ENCODE assay signal across 29 cellular contexts in genomic region chr1:180525696-180526000, GRCh38. TPM values are rescaled to one million over a fixed set of nuclear protein-coding genes. Genes with fewer than 3 reads are reported as not detected.
DNase-seq lines count a peak whose midpoint lies in the region; ATAC-seq and TF ChIP-seq lines count a peak whose summit lies in the region.
"Had no signal": no experiment of that assay in that cellular context is flagged by ENCODE, and none has a peak within 500 bp of the region (broad histone marks: within the 10 kb centered on the region; RNA-seq: fewer than 3 reads in every experiment).

No MANE protein-coding gene starts in this region.

- H3K4me1 Mint-ChIP-seq in stimulated activated naive B cell treated with anti-CD40 and anti-IgM and Interleukin-4, amounts not matched to agents 10 μg/mL and 1 μg/mL and 100 μg/mL, for 72 hours: peaks cover 6 to 16% of the 10 kb centered on the region in 2 donors
- H3K4me1 Mint-ChIP-seq: central memory CD8-positive, alpha-beta T cell had no signal

- peak overlapping the region; percentile 34; the same call in 1 of the 2 replicates for H3K4me2 ChIP-seq in OCI-LY7 (ENCODE audit: low read length)

- ATAC-seq in stimulated activated naive B cell treated with anti-CD40 and anti-IgM and Interleukin-4, amounts not matched to agents 10 μg/mL and 1 μg/mL and 100 μg/mL, for 72 hours (replicated peaks): peak; percentile 4 to 16
- ATAC-seq in HG02623 (IDR thresholded peaks at IDR 0.05; ENCODE audit: unreplicated experiment): no peak
- ATAC-seq: activated naive CD4-positive, alpha-beta T cell treated with anti-CD3 and anti-CD28 coated beads, Interleukin-2, amount 50 U/mL, for 72 hours; HepG2; naive thymus-derived CD4-positive, alpha-beta T cell; stimulated activated naive CD8-positive, alpha-beta T cell treated with anti-CD3 and anti-CD28 coated beads, Interleukin-15, Interleukin-2, amounts not matched to agents 100 U/mL and 50 U/mL, for 24 hours; WTC11 had no signal

- H3K4me3 Mint-ChIP-seq in stimulated activated naive B cell treated with anti-CD40 and anti-IgM and Interleukin-4, amounts not matched to agents 10 μg/mL and 1 μg/mL and 100 μg/mL, for 72 hours: no peak overlapping the region
- H3K4me3 Mint-ChIP-seq: central memory CD8-positive, alpha-beta T cell; WTC11 had no signal

- no peaks in the 10 kb centered on the region for H3K9me3 Mint-ChIP-seq in stimulated activated naive B cell treated with anti-CD40 and anti-IgM and Interleukin-4, amounts not matched to agents 10 μg/mL and 1 μg/mL and 100 μg/mL, for 72 hours
- H3K9me3 Mint-ChIP-seq: activated naive CD4-positive, alpha-beta T cell treated with anti-CD3 and anti-CD28 coated beads, Interleukin-2, amount 50 U/mL, for 72 hours; activated T-helper 2 cell treated with anti-CD3 and anti-CD28 coated beads, Interferon-gamma antibody, Interleukin-2, Interleukin-4, amounts not matched to agents 10 μg/mL and 5 μg/mL and 100 μg/mL, durations not matched to agents 14 hours and 24 hours and 36 hours; central memory CD8-positive, alpha-beta T cell; naive thymus-derived CD4-positive, alpha-beta T cell; WTC11 had no signal

- H3K4me1 ChIP-seq in HEK293 (ENCODE audit: control insufficient read depth, insufficient read depth, low read length) (no peaks in the 10 kb centered on the region), OCI-LY7 (ENCODE audit: insufficient read depth, low read length, poor library complexity, severe bottlenecking) (no peaks in the 10 kb centered on the region), stomach (no peaks in the 10 kb centered on the region)

- POLR2A ChIA-PET in HEK293 (lab: Yijun Ruan, JAX): no interaction called here
- POLR2A ChIA-PET in OCI-LY7 (lab: Charles Lee): interaction anchor here (0.5 to 1.5 kb wide), 2 partner anchors 10 to 24 kb away, joined by 4 to 6 read pairs; no protein-coding TSS in a partner anchor

- no peak for TF ChIP-seq EP300 in stomach (IDR thresholded peaks at IDR 0.05)

- intact Hi-C loops in OCI-LY7 (cut with micrococcal nuclease; ENCODE audit: unreplicated experiment) (no loop called here), stomach (cut with DNase I; ENCODE audit: low total_unique reads) (no loop called here)

- no peaks in the 10 kb centered on the region for H3K27me3 Mint-ChIP-seq in stimulated activated naive B cell treated with anti-CD40 and anti-IgM and Interleukin-4, amounts not matched to agents 10 μg/mL and 1 μg/mL and 100 μg/mL, for 72 hours

- BruUV-seq in OCI-LY7 (replicated peaks; lab: Mats Ljungman, UMichigan): no TSS peak

- H3K27ac ChIP-seq in HEK293 (ENCODE audit: extremely low read depth, low read depth, low read length) (no peak overlapping the region), OCI-LY7 (ENCODE audit: low read depth, low read length, poor library complexity, severe bottlenecking) (no peak overlapping the region), epithelial cell of prostate (peak overlapping the region; percentile 13), stomach (no peak overlapping the region)
- H3K27ac ChIP-seq: ovary had no signal

- no peak for TF ChIP-seq CTCF in HEK293 (tag by site-specific recombination; IDR thresholded peaks at IDR 0.05)
- no peak for TF ChIP-seq CTCF in OCI-LY7 (conservative IDR thresholded peaks at IDR 0.05; ENCODE audit: low read length)
- TF ChIP-seq CTCF in stomach (IDR thresholded peaks at IDR 0.05): no peak

- H4K20me1 ChIP-seq in OCI-LY7 (ENCODE audit: insufficient read depth, low read length): no peaks in the 10 kb centered on the region

- H3K27me3 ChIP-seq in stomach: no peaks in the 10 kb centered on the region
- H3K27me3 ChIP-seq: ovary had no signal

- H3K36me3 ChIP-seq in HEK293 (ENCODE audit: control insufficient read depth in 2 of 2, insufficient read depth in 1 of 2, low read length in 2 of 2) (no peaks in the 10 kb centered on the region), OCI-LY7 (ENCODE audit: insufficient read depth, low read length) (no peaks in the 10 kb centered on the region), stomach (no peaks in the 10 kb centered on the region)
- H3K36me3 ChIP-seq: ovary had no signal

- no peak for TF ChIP-seq POLR2A in stomach (IDR thresholded peaks at IDR 0.05)

- H3K9me2 ChIP-seq in OCI-LY7 (ENCODE audit: insufficient read depth, low read length): no peaks in the 10 kb centered on the region

- DNase-seq in OCI-LY7 (ENCODE audit: low spot score): no peak
- DNase-seq in epithelial cell of prostate (ENCODE audit: low read depth, low spot score): no peak
- DNase-seq in stimulated activated naive B cell treated with anti-CD40 and anti-IgM and Interleukin-4, amounts not matched to agents 10 μg/mL and 1 μg/mL and 100 μg/mL, for 72 hours: no peak
- no peak for DNase-seq in stomach
- DNase-seq in UCSD-AML1 (lab: John Stamatoyannopoulos, UW; ENCODE audit: unreplicated experiment): no peak
- DNase-seq: activated CD4-positive, alpha-beta T cell treated with anti-CD3 and anti-CD28 coated beads, Interleukin-2, amount 50 U/mL, for 4 hours; activated CD8-positive, alpha-beta memory T cell treated with anti-CD3 and anti-CD28 coated beads, Interleukin-2, amount 50 U/mL, for 4 hours; aorta; Calu3; head of caudate nucleus; naive thymus-derived CD4-positive, alpha-beta T cell; NCI-H1105 treated with DMSO at 0.1 percent for 48 hours; NCI-H2029; NCI-H345; NCI-H774; ovary; retina; stimulated activated CD4-positive, alpha-beta T cell treated with anti-CD3 and anti-CD28 coated beads, Interleukin-4, amount 100 ng/mL, for 1 hour; stimulated activated naive CD8-positive, alpha-beta T cell treated with anti-CD3 and anti-CD28 coated beads, Interleukin-15, Interleukin-2, amounts not matched to agents 100 U/mL and 50 U/mL, for 24 hours; T1000 had no signal

- no peaks in the 10 kb centered on the region for H3K9me3 ChIP-seq in HEK293 (ENCODE audit: control insufficient read depth, insufficient read depth, low read depth, low read length)
- H3K9me3 ChIP-seq in OCI-LY7 (ENCODE audit: low read length): no peaks in the 10 kb centered on the region
- H3K9me3 ChIP-seq in stomach: no peaks in the 10 kb centered on the region
- H3K9me3 ChIP-seq: ovary had no signal

- CTCF ChIA-PET in HEK293 (lab: Yijun Ruan, JAX): interaction anchor here (0.6 kb wide), 1 partner anchor 33 kb away, joined by 3 read pairs; no protein-coding TSS in a partner anchor
- CTCF ChIA-PET in OCI-LY7 (lab: Charles Lee; ENCODE audit: unreplicated experiment): no interaction called here

- WGBS in stomach, 5 donors: 23 to 44% (median 29%) methylated on average over 2 of the region's 2 CpGs

- no peaks in the 10 kb centered on the region for H3K79me2 ChIP-seq in OCI-LY7 (ENCODE audit: insufficient read depth, low read depth, low read length)

- H2AFZ ChIP-seq in OCI-LY7 (ENCODE audit: low read length): peak overlapping the region; percentile 48

- no peaks in the 10 kb centered on the region for H3K36me3 Mint-ChIP-seq in stimulated activated naive B cell treated with anti-CD40 and anti-IgM and Interleukin-4, amounts not matched to agents 10 μg/mL and 1 μg/mL and 100 μg/mL, for 72 hours
- H3K36me3 Mint-ChIP-seq: activated naive CD4-positive, alpha-beta T cell treated with anti-CD3 and anti-CD28 coated beads, Interleukin-2, amount 50 U/mL, for 72 hours; naive thymus-derived CD4-positive, alpha-beta T cell; WTC11 had no signal

- no peak overlapping the region for H3K4me3 ChIP-seq in HEK293 (ENCODE audit: low read depth, low read length)
- H3K4me3 ChIP-seq in OCI-LY7 (ENCODE audit: low read depth, low read length, poor library complexity, severe bottlenecking): no peak overlapping the region
- H3K4me3 ChIP-seq in stomach: no peak overlapping the region
- H3K4me3 ChIP-seq: ovary had no signal

- peak overlapping the region; percentile 32 for H3K27ac Mint-ChIP-seq in stimulated activated naive B cell treated with anti-CD40 and anti-IgM and Interleukin-4, amounts not matched to agents 10 μg/mL and 1 μg/mL and 100 μg/mL, for 72 hours
- H3K27ac Mint-ChIP-seq: activated naive CD4-positive, alpha-beta T cell treated with anti-CD3 and anti-CD28 coated beads, Interleukin-2, amount 50 U/mL, for 72 hours; activated T-helper 2 cell treated with anti-CD3 and anti-CD28 coated beads, Interferon-gamma antibody, Interleukin-2, Interleukin-4, amounts not matched to agents 10 μg/mL and 5 μg/mL and 100 μg/mL, durations not matched to agents 14 hours and 24 hours and 36 hours; WTC11 had no signal

TF ChIP-seq in HEK293, 187 proteins besides CTCF, POLR2A, EP300 and RAD21:
- TF ChIP-seq ZBTB17 (tag by site-specific recombination; IDR thresholded peaks at IDR 0.05): peak; percentile 72
- TF ChIP-seq GLIS2 (tag by site-specific recombination; IDR thresholded peaks at IDR 0.05): no peak
TF ChIP-seq in HEK293: peak in this region for 1.

RNA-seq across cellular contexts. Expression of gene ACBD6, which starts 23.3 kb away (rescaled TPM):
- total RNA-seq in OCI-LY7 (2014; rRNA removed; shearing (Covaris generic)): 69.3 and 78.4 TPM in 2 replicates
- total RNA-seq in OCI-LY7 (2022) (61.2 and 64.4 TPM in 2 replicates), stomach (10 to 100 TPM in 4 of 5 donors, 1 to 10 TPM in 1; 8.9 to 48.8 (median 41.2) TPM)
- 10 to 100 TPM; 23.6 to 39.4 (median 36.0) TPM for polyA plus RNA-seq in stomach

RNA-seq across cellular contexts. Expression of gene OVAAL, which starts 33.1 kb away (rescaled TPM):
- total RNA-seq in OCI-LY7 (2014; rRNA removed; shearing (Covaris generic)): not detected in 2 replicates
- total RNA-seq in OCI-LY7 (2022) (not detected in 2 replicates), stomach (not detected)
- polyA plus RNA-seq in stomach: not detected
- total RNA-seq: activated naive CD4-positive, alpha-beta T cell treated with anti-CD3 and anti-CD28 coated beads, Interleukin-2, amount 50 U/mL, for 72 hours; activated T-helper 2 cell treated with anti-CD3 and anti-CD28 coated beads, Interferon-gamma antibody, Interleukin-2, Interleukin-4, amounts not matched to agents 10 μg/mL and 5 μg/mL and 100 μg/mL, durations not matched to agents 14 hours and 24 hours and 36 hours; aorta; Calu3; H1; HepG2; mesenteric fat pad; naive thymus-derived CD4-positive, alpha-beta T cell; ovary; WTC11 had no signal
- polyA plus RNA-seq: aorta; H1; naive thymus-derived CD4-positive, alpha-beta T cell; ovary had no signal
